ENCODE assay signal across 20 cellular contexts in genomic region chr12:63070709-63071108, GRCh38.
DNase-seq lines count a peak whose midpoint lies in the region; ATAC-seq, FAIRE-seq and TF ChIP-seq lines count a peak whose summit lies in the region.
"Had no signal": no experiment of that assay in that cellular context is flagged by ENCODE, and none has a peak within 500 bp of the region (broad histone marks: within the 10 kb centered on the region; RNA-seq: fewer than 3 reads in every experiment).

No MANE protein-coding gene starts in this region.

- H4K20me1 ChIP-seq in astrocyte (ENCODE audit: insufficient read depth, low read length) = no peaks in the 10 kb centered on the region

- no peaks in the 10 kb centered on the region for H3K36me3 Mint-ChIP-seq in astrocyte (ENCODE audit: low read depth, unreplicated experiment)

- H3K4me3 ChIP-seq in left ventricle myocardium inferior (no peak overlapping the region), astrocyte (ENCODE audit: insufficient read depth, low read depth, low read length) (no peak overlapping the region)
- H3K4me3 ChIP-seq: K562 had no signal

- H3K9me3 ChIP-seq in left ventricle myocardium inferior (replicated peaks) = no peaks in the 10 kb centered on the region
- H3K9me3 ChIP-seq in astrocyte (ENCODE audit: insufficient read depth, low read depth, low read length) = no peaks in the 10 kb centered on the region

- H3K27me3 Mint-ChIP-seq in astrocyte (ENCODE audit: low read depth, unreplicated experiment) = no peaks in the 10 kb centered on the region

- intact Hi-C loops in left ventricle myocardium inferior (cut with micrococcal nuclease) = no loop called here
- intact Hi-C loops in Right ventricle myocardium inferior (cut with DNase I) = no loop called here

- no peak overlapping the region for H3K4me2 ChIP-seq in astrocyte (ENCODE audit: low read length)

- DNase-seq in left ventricle myocardium inferior (no peak), Right ventricle myocardium inferior (ENCODE audit: missing footprints) (no peak), astrocyte (ENCODE audit: low read depth) (peak; percentile 16), iris pigment epithelial cell (ENCODE audit: low read depth) (peak; percentile 28), SKM-1 (lab: John Stamatoyannopoulos, UW; ENCODE audit: unreplicated experiment) (no peak), NCI-H82 (lab: John Stamatoyannopoulos, UW) (no peak), CD1c-positive myeloid dendritic cell (ENCODE audit: extremely low spot score) (no peak), Kasumi-1 (lab: John Stamatoyannopoulos, UW) (no peak)
- DNase-seq: C1 segment of cervical spinal cord, COR-L47, GDM1, NCI-H1092, NCI-H1694 treated with DMSO at 0.1 percent for 48 hours, NCI-H446, NCI-H774, Right ventricle myocardium superior had no signal

- H3K36me3 ChIP-seq in left ventricle myocardium inferior = no peaks in the 10 kb centered on the region
- H3K36me3 ChIP-seq in astrocyte (ENCODE audit: insufficient read depth, low read length) = no peaks in the 10 kb centered on the region

- no peak overlapping the region for H3K27ac Mint-ChIP-seq in astrocyte (ENCODE audit: unreplicated experiment)

- no peaks in the 10 kb centered on the region for H3K79me2 ChIP-seq in astrocyte (ENCODE audit: insufficient read depth, low read length)

- H3K4me1 Mint-ChIP-seq in astrocyte (ENCODE audit: low read depth, unreplicated experiment) = peaks cover 6% of the 10 kb centered on the region

- H3K27ac ChIP-seq in left ventricle myocardium inferior (replicated peaks) (peak overlapping the region; percentile 56), astrocyte (ENCODE audit: low read depth, low read length) (no peak overlapping the region)
- H3K27ac ChIP-seq: HL-60 had no signal

- no peak for FAIRE-seq in astrocyte (lab: Jason Lieb, UNC)
- FAIRE-seq: A204.1, K562 had no signal

- H3K9ac ChIP-seq in astrocyte (ENCODE audit: low read length) = no peak overlapping the region

- no peak for ATAC-seq in Right ventricle myocardium inferior
- ATAC-seq: K562, Panc1 had no signal

- no peak overlapping the region for H2AFZ ChIP-seq in astrocyte (ENCODE audit: low read depth, low read length)

- no peak overlapping the region for H3K4me3 Mint-ChIP-seq in astrocyte (ENCODE audit: unreplicated experiment)

- H3K9me3 Mint-ChIP-seq in astrocyte (ENCODE audit: unreplicated experiment) = no peaks in the 10 kb centered on the region

- H3K27me3 ChIP-seq in left ventricle myocardium inferior (ENCODE audit: low read depth) (no peaks in the 10 kb centered on the region), astrocyte (ENCODE audit: insufficient read depth, low read length) (no peaks in the 10 kb centered on the region)

- no peak for TF ChIP-seq CTCF in left ventricle myocardium inferior (IDR thresholded peaks at IDR 0.05; ENCODE audit: borderline replicate concordance)
- no peak for TF ChIP-seq CTCF in astrocyte (IDR thresholded peaks at IDR 0.05; ENCODE audit: insufficient read depth, low read depth, low read length)

- H3K4me1 ChIP-seq in left ventricle myocardium inferior = peaks cover 9% of the 10 kb centered on the region
- no peaks in the 10 kb centered on the region for H3K4me1 ChIP-seq in astrocyte (ENCODE audit: insufficient read depth, low read length)

Comparison
In these comparisons a context has a peak if more than half of its experiments do, and no peak if none do; other contexts are left out.
1. DNase-seq: peak in astrocyte (single experiment) and iris pigment epithelial cell (single experiment); none in left ventricle myocardium inferior (single experiment), Right ventricle myocardium inferior (single experiment), SKM-1 (single experiment), NCI-H82 (single experiment), CD1c-positive myeloid dendritic cell (single experiment) and Kasumi-1 (0 of 2).